Comparison of ENCODE assay signal across 1 cellular context in the genomic region with DNA sequence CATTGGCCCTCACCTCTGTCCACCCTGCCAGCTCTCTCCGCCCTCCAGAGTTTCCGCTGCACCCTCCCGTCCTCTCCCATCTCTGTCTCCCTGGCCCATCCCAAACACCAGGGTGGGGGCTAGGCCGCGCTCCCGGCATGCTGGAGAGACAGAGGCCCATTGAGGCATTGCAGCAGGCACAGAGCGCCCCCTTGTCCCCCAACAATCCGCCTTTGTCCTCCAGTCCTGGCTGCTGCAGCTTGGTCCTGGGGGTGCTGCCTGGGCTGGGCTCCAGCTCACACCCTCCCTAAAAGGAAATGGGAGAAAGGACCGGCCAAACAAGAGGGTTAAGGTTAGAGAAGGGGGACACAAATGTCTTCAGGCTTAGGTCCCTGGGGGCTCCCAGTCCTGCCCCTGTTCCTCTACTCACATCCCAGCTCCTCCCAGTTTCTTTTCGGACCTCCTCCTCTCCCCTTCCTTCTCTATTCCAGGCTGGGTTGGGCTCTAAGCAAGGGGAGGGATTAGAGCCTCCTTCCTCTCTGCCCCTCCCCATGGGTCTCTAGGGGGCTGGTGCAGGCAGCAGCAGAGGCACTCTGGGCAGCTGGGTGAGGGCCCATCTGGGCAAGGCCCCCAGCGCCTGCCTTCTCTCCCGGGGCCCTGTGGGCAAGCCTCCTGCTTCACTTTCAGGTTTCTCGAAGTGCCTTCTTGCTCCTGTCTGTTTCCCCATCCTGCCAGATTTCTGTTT.
TF ChIP-seq lines count a peak whose summit lies in the region.

TSS of gene CMTM5 (plus strand) at position 570 of the 724 bp plus-strand sequence. CDS start 206 bp downstream, outside the sequence.

TF ChIP-seq in IMR-90, 13 proteins besides CTCF, POLR2A, EP300 and RAD21 (continued from another document):
- TF ChIP-seq, protein P1, sequence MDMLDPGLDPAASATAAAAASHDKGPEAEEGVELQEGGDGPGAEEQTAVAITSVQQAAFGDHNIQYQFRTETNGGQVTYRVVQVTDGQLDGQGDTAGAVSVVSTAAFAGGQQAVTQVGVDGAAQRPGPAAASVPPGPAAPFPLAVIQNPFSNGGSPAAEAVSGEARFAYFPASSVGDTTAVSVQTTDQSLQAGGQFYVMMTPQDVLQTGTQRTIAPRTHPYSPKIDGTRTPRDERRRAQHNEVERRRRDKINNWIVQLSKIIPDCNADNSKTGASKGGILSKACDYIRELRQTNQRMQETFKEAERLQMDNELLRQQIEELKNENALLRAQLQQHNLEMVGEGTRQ (IDR thresholded peaks at IDR 0.05; ENCODE audit: low read depth, low read length): no peak
- no peak for TF ChIP-seq CEBPB (IDR thresholded peaks at IDR 0.05; ENCODE audit: low read depth, low read length)
- TF ChIP-seq, protein P2, sequence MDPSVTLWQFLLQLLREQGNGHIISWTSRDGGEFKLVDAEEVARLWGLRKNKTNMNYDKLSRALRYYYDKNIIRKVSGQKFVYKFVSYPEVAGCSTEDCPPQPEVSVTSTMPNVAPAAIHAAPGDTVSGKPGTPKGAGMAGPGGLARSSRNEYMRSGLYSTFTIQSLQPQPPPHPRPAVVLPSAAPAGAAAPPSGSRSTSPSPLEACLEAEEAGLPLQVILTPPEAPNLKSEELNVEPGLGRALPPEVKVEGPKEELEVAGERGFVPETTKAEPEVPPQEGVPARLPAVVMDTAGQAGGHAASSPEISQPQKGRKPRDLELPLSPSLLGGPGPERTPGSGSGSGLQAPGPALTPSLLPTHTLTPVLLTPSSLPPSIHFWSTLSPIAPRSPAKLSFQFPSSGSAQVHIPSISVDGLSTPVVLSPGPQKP (IDR thresholded peaks at IDR 0.05; ENCODE audit: borderline replicate concordance, low read depth, low read length): no peak
- no peak for TF ChIP-seq RCOR1 (IDR thresholded peaks at IDR 0.05; ENCODE audit: insufficient replicate concordance, low read length)
- TF ChIP-seq NFE2L2 (IDR thresholded peaks at IDR 0.05; ENCODE audit: low read depth, low read length): no peak
- TF ChIP-seq RFX5 (IDR thresholded peaks at IDR 0.05; ENCODE audit: low read depth, low read length): no peak
- no peak for TF ChIP-seq MAFK (IDR thresholded peaks at IDR 0.05; ENCODE audit: low read depth, low read length)
- TF ChIP-seq CHD1 (IDR thresholded peaks at IDR 0.05; ENCODE audit: low read depth, low read length): no peak
- TF ChIP-seq MXI1 (IDR thresholded peaks at IDR 0.05; ENCODE audit: borderline replicate concordance, low read depth, low read length): no peak
- TF ChIP-seq SMC3 (IDR thresholded peaks at IDR 0.05; ENCODE audit: low read depth, low read length): no peak
- no peak for TF ChIP-seq BHLHE40 (IDR thresholded peaks at IDR 0.05; ENCODE audit: low read depth, low read length)
- no peak for TF ChIP-seq FOS (IDR thresholded peaks at IDR 0.05; ENCODE audit: low read depth, low read length)
